ENCODE assay signal across 13 cellular contexts in genomic region chr12:103667129-103667528, GRCh38.
A peak's percentile ranks its signal among the peaks of the same experiment; 100 is the strongest.
DNase-seq lines count a peak whose midpoint lies in the region.
"Had no signal": no experiment of that assay in that cellular context is flagged by ENCODE, and none has a peak within 500 bp of the region (broad histone marks: within the 10 kb centered on the region; RNA-seq: fewer than 3 reads in every experiment).

No MANE protein-coding gene starts in this region.

- peak; percentile 50 for DNase-seq in NCI-H510A treated with DMSO at 0.1 percent for 48 hours (lab: John Stamatoyannopoulos, UW)
- no peak for DNase-seq in NCI-H510A (lab: John Stamatoyannopoulos, UW)
- peak; percentile 24 for DNase-seq in NCI-H1105 (lab: John Stamatoyannopoulos, UW)
- peak; percentile 29 for DNase-seq in NCI-H345 treated with DMSO at 0.1 percent for 48 hours (lab: John Stamatoyannopoulos, UW; ENCODE audit: unreplicated experiment)
- no peak for DNase-seq in NCI-H446 treated with DMSO at 0.1 percent for 48 hours (lab: John Stamatoyannopoulos, UW)
- DNase-seq in glomerular visceral epithelial cell (ENCODE audit: extremely low spot score), result no peak
- no peak for DNase-seq in HPDE6-E6E7 (ENCODE audit: extremely low spot score)
- DNase-seq: CD4-positive, CD25-positive, alpha-beta regulatory T cell; EL; GOT3; NCI-H2081 treated with DMSO at 0.1 percent for 48 hours; SIG-M5; SW 1271 had no signal

Comparison
In these comparisons a context has a peak if more than half of its experiments do, and no peak if none do; other contexts are left out.
1. DNase-seq: peak in NCI-H510A treated with DMSO at 0.1 percent for 48 hours (single experiment), NCI-H1105 (single experiment) and NCI-H345 treated with DMSO at 0.1 percent for 48 hours (single experiment); none in NCI-H510A (single experiment), NCI-H446 treated with DMSO at 0.1 percent for 48 hours (single experiment), glomerular visceral epithelial cell (single experiment) and HPDE6-E6E7 (single experiment).